ENCODE assay signal across 9 cellular contexts in genomic region chr17:77324227-77324626, GRCh38.
DNase-seq lines count a peak whose midpoint lies in the region; ATAC-seq and TF ChIP-seq lines count a peak whose summit lies in the region.
"Had no signal": no experiment of that assay in that cellular context is flagged by ENCODE, and none has a peak within 500 bp of the region (broad histone marks: within the 10 kb centered on the region; RNA-seq: fewer than 3 reads in every experiment).

No MANE protein-coding gene starts in this region.

- H4K20me1 ChIP-seq in KMS-11 (ENCODE audit: insufficient read depth), result no peaks in the 10 kb centered on the region

- H3K4me1 ChIP-seq in KMS-11 (ENCODE audit: low read depth, poor library complexity, severe bottlenecking) (peaks cover 57% of the 10 kb centered on the region), colonic mucosa (peaks cover 38% of the 10 kb centered on the region)

- intact Hi-C loops in colonic mucosa (cut with DNase I) (no loop called here), natural killer cell (cut with micrococcal nuclease) (loop anchor here (10.0 kb wide), 1 partner anchor 341 kb away; no protein-coding TSS in a partner anchor)

- DNase-seq in AG09309 (ENCODE audit: low read depth), result no peak
- DNase-seq in colonic mucosa, result peak; percentile 17
- DNase-seq in natural killer cell, result no peak
- no peak for DNase-seq in GM13977 (ENCODE audit: low spot score)
- DNase-seq in MV-4-11 (lab: John Stamatoyannopoulos, UW), result no peak
- DNase-seq: NCI-H1436 had no signal

- H3K36me3 ChIP-seq in KMS-11 (ENCODE audit: insufficient read depth), result no peaks in the 10 kb centered on the region
- no peaks in the 10 kb centered on the region for H3K36me3 ChIP-seq in colonic mucosa

- H3K27ac ChIP-seq in KMS-11 (peak overlapping the region; percentile 74; the same call in 1 of the 2 replicates), colonic mucosa (peak overlapping the region; percentile 61)

- H3K27ac Mint-ChIP-seq in natural killer cell, result peak overlapping the region; percentile 82 to 95

- in situ Hi-C loops in GM13977 (cut with MboI; ENCODE audit: low pct_unique_long_range_greater_than_20kb, low sequenced_read_pairs, unreplicated experiment), result loop anchor here (10.0 kb wide), 1 partner anchor 171 kb away; no protein-coding TSS in a partner anchor

- H3K79me2 ChIP-seq in KMS-11 (ENCODE audit: insufficient read depth, low read depth), result peaks cover 92% of the 10 kb centered on the region

- no peaks in the 10 kb centered on the region for H3K9me3 ChIP-seq in colonic mucosa

- no peaks in the 10 kb centered on the region for H3K27me3 ChIP-seq in KMS-11 (ENCODE audit: insufficient read depth, low read depth)
- H3K27me3 ChIP-seq in colonic mucosa, result no peaks in the 10 kb centered on the region

- peak overlapping the region; percentile 50 for H3K4me2 ChIP-seq in KMS-11

- H3K4me3 ChIP-seq in AG09309 (ENCODE audit: control insufficient read depth, low read depth, low read length) (peak overlapping the region; percentile 94), KMS-11 (IDR thresholded peaks at IDR 0.05; ENCODE audit: insufficient read depth, low read depth, low read length) (no peak overlapping the region), colonic mucosa (no peak overlapping the region)

- TF ChIP-seq CTCF in AG09309 (IDR thresholded peaks at IDR 0.05; ENCODE audit: control insufficient read depth, insufficient read depth, low read depth, low read length, missing control alignments) (no peak), KMS-11 (conservative IDR thresholded peaks at IDR 0.05; ENCODE audit: low read depth, low read length) (no peak), colonic mucosa (IDR thresholded peaks at IDR 0.05) (no peak), natural killer cell (IDR thresholded peaks at IDR 0.05) (no peak), GM13977 (IDR thresholded peaks at IDR 0.05; ENCODE audit: extremely low read depth, insufficient read depth, missing control alignments) (no peak)

- H3K4me1 Mint-ChIP-seq in natural killer cell, result peaks cover 37 to 46% of the 10 kb centered on the region in 2 donors

- H3K4me3 Mint-ChIP-seq in natural killer cell, result peak overlapping the region; percentile 72

- ATAC-seq in natural killer cell, result no peak
- no peak for ATAC-seq in GM19463 (IDR thresholded peaks at IDR 0.05; ENCODE audit: unreplicated experiment)
- ATAC-seq in GM21515 (IDR thresholded peaks at IDR 0.05; ENCODE audit: unreplicated experiment), result no peak

- no peaks in the 10 kb centered on the region for H3K36me3 Mint-ChIP-seq in natural killer cell

- H3K27me3 Mint-ChIP-seq in natural killer cell (ENCODE audit: low read depth in 2 of 2), result no peaks in the 10 kb centered on the region

- peaks cover 0 to 2% of the 10 kb centered on the region in 2 donors for H3K9me3 Mint-ChIP-seq in natural killer cell

- no peak overlapping the region for H2AFZ ChIP-seq in KMS-11 (ENCODE audit: low read depth)

- peak overlapping the region; percentile 16; the same call in 1 of the 2 replicates for H3K9ac ChIP-seq in KMS-11
- no peak overlapping the region for H3K9ac ChIP-seq in colonic mucosa (ENCODE audit: low read depth in 2 of 2, low read length in 2 of 2)
